8 cellular contexts compared by ENCODE assay signal in the genomic region with DNA sequence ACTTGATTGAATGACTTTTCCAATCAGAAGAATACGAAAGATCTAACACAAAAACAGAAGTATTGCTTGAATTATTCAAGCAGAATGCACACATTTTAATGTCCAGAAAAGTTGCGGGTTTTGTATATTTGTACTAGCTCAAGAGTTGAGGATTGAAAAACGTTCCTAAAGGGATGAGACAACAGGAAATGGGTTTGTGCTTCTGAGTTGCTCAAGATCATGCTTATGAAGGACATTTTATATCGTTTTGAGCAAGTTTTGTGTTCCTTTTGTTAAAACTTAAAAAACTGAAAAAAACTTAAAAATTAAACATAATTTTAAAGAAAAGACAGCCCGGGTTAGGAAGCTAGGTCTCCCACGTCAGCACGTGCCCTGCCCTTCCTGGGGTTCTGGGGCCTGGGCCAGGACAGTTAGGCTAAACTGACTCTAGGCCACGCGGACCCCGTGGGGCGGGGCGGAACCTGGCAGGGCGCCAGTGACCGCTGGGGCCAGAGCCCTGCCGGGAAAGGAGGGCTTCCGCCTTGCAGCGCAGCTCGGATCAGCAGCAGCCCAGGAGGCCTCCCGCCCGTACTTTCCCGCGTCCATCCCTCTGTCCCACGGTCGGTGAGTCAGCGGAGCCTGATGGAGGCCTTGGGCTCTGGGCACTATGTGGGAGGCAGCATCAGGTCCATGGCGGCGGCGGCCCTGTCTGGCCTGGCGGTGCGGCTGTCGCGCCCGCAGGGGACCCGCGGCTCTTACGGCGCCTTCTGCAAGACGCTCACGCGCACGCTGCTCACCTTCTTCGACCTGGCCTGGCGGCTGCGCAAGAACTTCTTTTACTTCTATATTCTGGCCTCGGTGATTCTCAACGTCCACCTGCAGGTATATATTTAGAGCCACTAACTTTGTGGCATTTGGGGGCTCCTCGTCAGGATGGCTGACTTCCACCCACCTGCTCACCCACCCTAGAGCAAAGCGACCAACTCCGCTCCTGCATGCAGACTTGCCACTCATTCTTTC. TPM values are rescaled to one million over a fixed set of nuclear protein-coding genes. Genes with fewer than 3 reads are reported as not detected.
DNase-seq lines count a peak whose midpoint lies in the region; ATAC-seq, FAIRE-seq and TF ChIP-seq lines count a peak whose summit lies in the region.

Gene SMIM10 (plus strand): TSS at position 517 of the 999 bp plus-strand sequence. CDS start 105 bp downstream, at position 622.

- ATAC-seq in HG02678 (IDR thresholded peaks at IDR 0.05; ENCODE audit: unreplicated experiment): peak; percentile 62
- no peak for ATAC-seq in GM19023 (IDR thresholded peaks at IDR 0.05; ENCODE audit: unreplicated experiment)

- no peaks in the 10 kb centered on the region for H4K20me1 ChIP-seq in SU-DHL-6 (ENCODE audit: low read depth, low read length)

- H3K9me3 ChIP-seq in SU-DHL-6 (ENCODE audit: insufficient read depth, low read length): no peaks in the 10 kb centered on the region
- H3K9me3 ChIP-seq in small intestine (ENCODE audit: control insufficient read depth, low read depth): no peaks in the 10 kb centered on the region

- TF ChIP-seq CTCF in SU-DHL-6 (IDR thresholded peaks at IDR 0.05; ENCODE audit: insufficient read depth, low read length, poor library complexity, severe bottlenecking) (no peak), MCF 10A (IDR thresholded peaks at IDR 0.05; ENCODE audit: unreplicated experiment) (no peak)

- FAIRE-seq in small intestine (lab: Jason Lieb, UNC): no peak

- POLR2A ChIA-PET in MCF 10A (lab: Yijun Ruan, JAX): no interaction called here

- H2AFZ ChIP-seq in SU-DHL-6 (ENCODE audit: low read depth, low read length, severe bottlenecking): no peak within 1 kb of the TSS

- CTCF ChIA-PET in MCF 10A (lab: Yijun Ruan, JAX): no interaction called here

- H3K9me3 Mint-ChIP-seq in MCF 10A (ENCODE audit: unreplicated experiment): no peaks in the 10 kb centered on the region

- H3K27me3 ChIP-seq in SU-DHL-6 (ENCODE audit: low read length) (no peaks in the 10 kb centered on the region), small intestine (ENCODE audit: control insufficient read depth in 2 of 2, insufficient read depth in 2 of 2, low read length in 2 of 2) (no peaks in the 10 kb centered on the region)

- H3F3A ChIP-seq in SU-DHL-6 (ENCODE audit: insufficient read depth): no peaks in the 10 kb centered on the region

- no peaks in the 10 kb centered on the region for H3K79me2 ChIP-seq in SU-DHL-6 (ENCODE audit: insufficient read depth, low read length)

- peaks cover 6% of the 10 kb centered on the region for H3K4me1 Mint-ChIP-seq in MCF 10A (ENCODE audit: insufficient read depth, unreplicated experiment)

- DNase-seq in ELR (ENCODE audit: low read depth) (peak; percentile 85), MCF 10A (ENCODE audit: unreplicated experiment) (peak; percentile 13), inferior parietal cortex (ENCODE audit: extremely low spot score) (peak; percentile 7), small intestine (peak; percentile 3), NAMALWA (ENCODE audit: low spot score) (no peak)

- H3K27ac ChIP-seq in SU-DHL-6 (ENCODE audit: low read depth, low read length): no peak within 1 kb of the TSS
- H3K27ac ChIP-seq in small intestine (ENCODE audit: low read depth in 1 of 2, low read length in 1 of 2): peak within 1 kb of the TSS in 1 of 2 donors; percentile 44

- peak within 1 kb of the TSS; percentile 43 for H3K4me2 ChIP-seq in SU-DHL-6 (ENCODE audit: low read depth, low read length, poor library complexity, severe bottlenecking)

- H3K36me3 Mint-ChIP-seq in MCF 10A (ENCODE audit: insufficient read depth, unreplicated experiment): no peaks in the 10 kb centered on the region

- H3K9ac ChIP-seq in SU-DHL-6 (ENCODE audit: low read length): peak within 1 kb of the TSS; percentile 27

- H3K4me3 Mint-ChIP-seq in MCF 10A (ENCODE audit: unreplicated experiment): no peak within 1 kb of the TSS

- H3K36me3 ChIP-seq in SU-DHL-6 (ENCODE audit: low read length): no peaks in the 10 kb centered on the region
- no peaks in the 10 kb centered on the region for H3K36me3 ChIP-seq in small intestine (ENCODE audit: control insufficient read depth in 2 of 2, insufficient read depth in 2 of 2, low read length in 2 of 2)

- H3K4me1 ChIP-seq in small intestine (ENCODE audit: control insufficient read depth in 2 of 2, insufficient read depth in 1 of 2, low read depth in 1 of 2, low read length in 1 of 2): no peaks in the 10 kb centered on the region

- no peak within 1 kb of the TSS for H3K4me3 ChIP-seq in SU-DHL-6 (ENCODE audit: insufficient read depth, low read length, poor library complexity, severe bottlenecking)
- peak within 1 kb of the TSS in 1 of 2 donors; percentile 14 for H3K4me3 ChIP-seq in small intestine (ENCODE audit: low read depth in 1 of 2, low read length in 2 of 2)

- peaks cover 41% of the 10 kb centered on the region for H3K27me3 Mint-ChIP-seq in MCF 10A (ENCODE audit: insufficient read depth, unreplicated experiment)

- no peaks in the 10 kb centered on the region for H3K9me2 ChIP-seq in SU-DHL-6 (replicated peaks; ENCODE audit: insufficient read depth, low read length)

- 7 to 40% (median 19%) methylated on average over 34 to 49 of the region's 49 CpGs for WGBS in small intestine, 3 donors

- intact Hi-C loops in MCF 10A (cut with micrococcal nuclease): no loop called here

- H3K27ac Mint-ChIP-seq in MCF 10A (ENCODE audit: low read depth, unreplicated experiment): no peak within 1 kb of the TSS

- BruUV-seq in MCF 10A (replicated peaks; lab: Mats Ljungman, UMichigan): no TSS peak

RNA-seq across cellular contexts. Expression of gene SMIM10, which starts in this region (rescaled TPM):
- not detected in 2 replicates for total RNA-seq in MCF 10A (2022)
- polyA plus RNA-seq in small intestine: 1 to 10 TPM in 2 of 3 donors, not detected in 1; 2.7 to 5.8 TPM

Comparison
In these comparisons a context has a peak if more than half of its experiments do, and no peak if none do; other contexts are left out.
1. Peak in DNase-seq in MCF 10A; RNA of the gene not detected or under 1 TPM.